8 cellular contexts compared by ENCODE assay signal in genomic region chr12:1594045-1594294, GRCh38. TPM values are rescaled to one million over a fixed set of nuclear protein-coding genes. Genes with fewer than 3 reads are reported as not detected.
A peak's percentile ranks its signal among the peaks of the same experiment; 100 is the strongest.
DNase-seq lines count a peak whose midpoint lies in the region; ATAC-seq and TF ChIP-seq lines count a peak whose summit lies in the region.

No MANE protein-coding gene starts in this region.

- peaks cover 16% of the 10 kb centered on the region for H3K36me3 Mint-ChIP-seq in stimulated activated memory B cell treated with anti-CD40 and anti-IgM and Interleukin-4, amounts not matched to agents 10 μg/mL and 1 μg/mL and 100 μg/mL, for 72 hours

- H3K27ac Mint-ChIP-seq in stimulated activated memory B cell treated with anti-CD40 and anti-IgM and Interleukin-4, amounts not matched to agents 10 μg/mL and 1 μg/mL and 100 μg/mL, for 72 hours, result no peak overlapping the region

- peak; percentile 31 for ATAC-seq in GM18861 (IDR thresholded peaks at IDR 0.05; ENCODE audit: unreplicated experiment)
- peak; percentile 41 for ATAC-seq in HG03039 (IDR thresholded peaks at IDR 0.05; ENCODE audit: unreplicated experiment)
- ATAC-seq in stimulated activated memory B cell treated with anti-CD40 and anti-IgM and Interleukin-4, amounts not matched to agents 10 μg/mL and 1 μg/mL and 100 μg/mL, for 72 hours, result peak; percentile 81

- peak overlapping the region; percentile 92 to 95 for H3K4me3 ChIP-seq in ascending aorta

- peaks cover 55% of the 10 kb centered on the region for H3K4me1 Mint-ChIP-seq in stimulated activated memory B cell treated with anti-CD40 and anti-IgM and Interleukin-4, amounts not matched to agents 10 μg/mL and 1 μg/mL and 100 μg/mL, for 72 hours

- peak overlapping the region; percentile 98 for H3K27ac ChIP-seq in C4-2B
- H3K27ac ChIP-seq in ascending aorta, result peak overlapping the region; percentile 68 to 86

- intact Hi-C loops in ascending aorta (cut with DNase I), result loop anchor here (5.0 to 10.0 kb wide), 2 partner anchors 642 to 839 kb away; partner anchors contain the start of gene WNK1

- no peaks in the 10 kb centered on the region for H3K36me3 ChIP-seq in ascending aorta

- H3K27me3 Mint-ChIP-seq in stimulated activated memory B cell treated with anti-CD40 and anti-IgM and Interleukin-4, amounts not matched to agents 10 μg/mL and 1 μg/mL and 100 μg/mL, for 72 hours, result no peaks in the 10 kb centered on the region

- peak; percentile 54 for DNase-seq in NCI-H510A treated with DMSO at 0.1 percent for 48 hours (lab: John Stamatoyannopoulos, UW)
- DNase-seq in ascending aorta (ENCODE audit: low spot score in 2 of 2), result peak in 1 of 2 donors; percentile 80
- DNase-seq in iPS-NIHi11 (ENCODE audit: low spot score), result peak; percentile 74
- DNase-seq in NAMALWA (ENCODE audit: low spot score), result no peak

- H3K9me3 Mint-ChIP-seq in stimulated activated memory B cell treated with anti-CD40 and anti-IgM and Interleukin-4, amounts not matched to agents 10 μg/mL and 1 μg/mL and 100 μg/mL, for 72 hours, result no peaks in the 10 kb centered on the region

- H3K4me1 ChIP-seq in ascending aorta, result peaks cover 9 to 26% of the 10 kb centered on the region in 2 donors

- H3K9me3 ChIP-seq in ascending aorta, result no peaks in the 10 kb centered on the region

- no peaks in the 10 kb centered on the region for H3K27me3 ChIP-seq in ascending aorta

- H3K4me3 Mint-ChIP-seq in stimulated activated memory B cell treated with anti-CD40 and anti-IgM and Interleukin-4, amounts not matched to agents 10 μg/mL and 1 μg/mL and 100 μg/mL, for 72 hours, result peak overlapping the region; percentile 92

- TF ChIP-seq CTCF in C4-2B (conservative IDR thresholded peaks at IDR 0.05) (no peak), ascending aorta (IDR thresholded peaks at IDR 0.05) (no peak)

RNA-seq across cellular contexts. Expression of gene FBXL14, which starts 0.4 kb away (rescaled TPM):
- total RNA-seq in ascending aorta, result 14.7 TPM

RNA-seq across cellular contexts. Expression of gene WNT5B, which starts 35.1 kb away (rescaled TPM):
- total RNA-seq in ascending aorta, result 0.53 TPM

Comparison
In these comparisons a context has a peak if more than half of its experiments do, and no peak if none do; other contexts are left out.
1. ATAC-seq: peak in every context shown above with its lines; median percentile 81 in stimulated activated memory B cell treated with anti-CD40 and anti-IgM and Interleukin-4, amounts not matched to agents 10 μg/mL and 1 μg/mL and 100 μg/mL, for 72 hours; 41 in HG03039; 31 in GM18861.